Comparison of ENCODE assay signal across 8 cellular contexts in the genomic region with DNA sequence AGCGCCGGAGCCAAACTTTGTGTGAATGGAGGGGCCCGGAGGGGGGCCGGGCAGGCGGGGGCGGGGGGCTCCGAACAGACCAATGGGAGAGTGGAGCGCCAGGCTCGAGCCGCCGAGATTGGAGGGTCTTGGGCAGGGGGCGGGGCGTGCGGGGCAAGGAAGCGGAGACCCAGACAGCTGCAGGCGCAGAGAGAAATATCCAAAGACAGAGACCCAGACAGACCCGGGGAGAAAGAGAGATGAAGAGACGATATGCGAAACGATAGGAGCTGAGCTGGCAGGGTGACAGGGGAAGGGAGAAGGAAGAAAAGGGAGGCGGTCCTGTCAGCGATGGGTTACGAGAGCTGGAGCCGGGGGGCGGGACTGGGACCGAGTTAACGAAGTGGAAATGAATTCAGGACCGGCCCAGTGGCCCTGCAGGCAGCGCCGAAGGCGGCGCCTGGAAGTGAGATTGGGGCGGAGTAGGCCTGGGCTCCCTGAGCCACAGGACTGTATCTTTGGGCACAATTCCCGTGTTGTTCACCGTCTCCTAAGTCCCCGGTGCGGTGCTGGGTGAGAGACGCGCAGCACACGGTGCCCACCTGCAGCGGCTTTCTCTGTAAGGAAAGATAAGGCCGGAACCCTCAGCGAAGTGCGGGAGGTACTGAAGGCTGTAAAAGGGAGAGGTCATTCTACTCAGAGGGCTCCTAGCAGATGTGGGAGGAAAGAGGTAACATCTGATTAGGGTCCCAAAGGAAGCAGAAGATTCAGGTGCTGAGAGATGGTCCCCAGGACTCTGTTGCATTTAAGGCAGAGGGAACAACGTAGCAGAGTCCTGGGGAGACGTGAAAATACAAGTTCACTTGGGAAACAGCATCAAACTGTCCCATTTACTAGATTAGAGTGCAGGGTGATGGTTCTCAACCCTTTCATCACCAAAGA. TPM values are rescaled to one million over a fixed set of nuclear protein-coding genes. Genes with fewer than 3 reads are reported as not detected.
DNase-seq lines count a peak whose midpoint lies in the region; ATAC-seq, FAIRE-seq and TF ChIP-seq lines count a peak whose summit lies in the region.

No MANE protein-coding gene starts in this region.

- peaks cover 8% of the 10 kb centered on the region for H3K23me2 ChIP-seq in H1 (ENCODE audit: low read depth, low read length)

- H3K79me2 ChIP-seq in H1 (ENCODE audit: control insufficient read depth in 1 of 2, insufficient read depth in 2 of 2, low read length in 2 of 2): no peaks in the 10 kb centered on the region

- WGBS in H1 (ENCODE audit: extremely low coverage in 1 of 2, insufficient coverage in 1 of 2, insufficient read length in 1 of 2, insufficient replicate concordance in 2 of 2, low coverage in 1 of 2, low lambda C conversion rate in 2 of 2, missing lambda C conversion rate in 1 of 2), 2 experiments: 6% methylated on average over 24 of the region's 46 CpGs; no CpG with 5 or more reads in 1 of the 2 experiments

- no peak overlapping the region for H2BK120ac ChIP-seq in H1 (replicated peaks; ENCODE audit: low read depth, low read length)

- H3K23ac ChIP-seq in H1 (ENCODE audit: insufficient read length): no peak overlapping the region

- no peak overlapping the region for H3K27ac Mint-ChIP-seq in memory B cell

- H2BK20ac ChIP-seq in H1 (ENCODE audit: low read length): no peak overlapping the region

- H3K36me3 ChIP-seq in H1 (ENCODE audit: control insufficient read depth in 2 of 4, insufficient read depth in 4 of 4, low read length in 3 of 4): no peaks in the 10 kb centered on the region

- peaks cover 27% of the 10 kb centered on the region for H3K27me3 Mint-ChIP-seq in memory B cell

- no peak overlapping the region for H4K91ac ChIP-seq in H1 (replicated peaks; ENCODE audit: insufficient read length, low read length)

- H3K36me3 Mint-ChIP-seq in memory B cell: no peaks in the 10 kb centered on the region

- CTCF ChIA-PET in H1 (lab: Charles Lee; ENCODE audit: partially characterized antibody): interaction anchor here (46.4 to 50.1 kb wide), 2 partner anchors 4 to 13 kb away, joined by 1874 read pairs; a partner anchor contains a TSS

- H3K27me3 ChIP-seq in H1 (replicated peaks in 1 of 4; ENCODE audit: control insufficient read depth in 3 of 4, extremely low read depth in 1 of 4, insufficient read depth in 3 of 4, low read length in 3 of 4): peaks cover 0 to 14% (median 11%) of the 10 kb centered on the region in 4 experiments; a peak in 6 of 7 replicates

- peak overlapping the region; percentile 90 to 93 for H3K4me2 ChIP-seq in H1 (ENCODE audit: insufficient read depth in 1 of 2, low read depth in 2 of 2, low read length in 2 of 2)

- H2BK12ac ChIP-seq in H1 (ENCODE audit: low read depth, low read length): no peak overlapping the region

- POLR2A ChIA-PET in H1 (lab: Charles Lee; ENCODE audit: partially characterized antibody): interaction anchor here (0.6 to 2.4 kb wide), 6 partner anchors 11 to 28 kb away, joined by 3 to 7 read pairs (median 4); a partner anchor contains a TSS

- TF ChIP-seq RAD21 in H1 (IDR thresholded peaks at IDR 0.05 in 1 of 2, conservative IDR thresholded peaks at IDR 0.05 in 1 of 2; ENCODE audit: low read depth in 2 of 2, low read length in 2 of 2): no peak

- ATAC-seq in memory B cell (ENCODE audit: low read depth) (peak; percentile 91), HG02610 (IDR thresholded peaks at IDR 0.05; ENCODE audit: unreplicated experiment) (no peak)

- H2AFZ ChIP-seq in H1 (ENCODE audit: low read length): peak overlapping the region; percentile 86

- H2BK5ac ChIP-seq in H1 (ENCODE audit: low read depth, low read length): no peak overlapping the region

- no peak for TF ChIP-seq EP300 in H1 (IDR thresholded peaks at IDR 0.05; ENCODE audit: borderline replicate concordance in 1 of 2, low read depth in 2 of 2, low read length in 2 of 2)

- no peak overlapping the region; a peak in 1 of 7 replicates for H3K9ac ChIP-seq in H1 (replicated peaks in 1 of 4; ENCODE audit: extremely low read depth in 1 of 4, low read depth in 3 of 4, low read length in 3 of 4)

- H3K4me1 Mint-ChIP-seq in memory B cell: peaks cover 17% of the 10 kb centered on the region

- H3K14ac ChIP-seq in H1 (ENCODE audit: insufficient read length): no peak overlapping the region

- peak; percentile 9 to 38 (median 28) for DNase-seq in activated CD4-positive, CD25-positive, alpha-beta regulatory T cell (lab: John Stamatoyannopoulos, UW)
- DNase-seq in activated CD4-positive, CD25-positive, alpha-beta regulatory T cell treated with anti-CD3 and anti-CD28 coated beads, Interleukin-2, amount 50 U/mL, for 72 hours: no peak
- peak; percentile 51 for DNase-seq in NCI-H345 treated with DMSO at 0.1 percent for 48 hours (lab: John Stamatoyannopoulos, UW; ENCODE audit: unreplicated experiment)
- DNase-seq in activated CD8-positive, alpha-beta memory T cell treated with anti-CD3 and anti-CD28 coated beads for 48 hours (ENCODE audit: low read depth in 2 of 3, low spot score in 2 of 3): peak; percentile 26 to 52 (median 41)
- peak in 1 of 2 experiments; percentile 92 for DNase-seq in H1 (ENCODE audit: low read depth in 1 of 2, low spot score in 2 of 2)
- peak; percentile 37 to 51 for DNase-seq in memory B cell (ENCODE audit: low spot score in 2 of 2)
- peak; percentile 11 to 54 (median 26) for DNase-seq in stimulated activated CD4-positive, alpha-beta T cell treated with anti-CD3 and anti-CD28 coated beads, TNF-alpha, amount 100 ng/mL, for 48 hours (ENCODE audit: low read depth in 3 of 3)

- no peak for FAIRE-seq in H1 (lab: Jason Lieb, UNC)

- H3K4me1 ChIP-seq in H1 (replicated peaks in 1 of 4; ENCODE audit: control insufficient read depth in 3 of 4, insufficient read depth in 4 of 4, low read length in 3 of 4): peaks cover 0 to 12% (median 6%) of the 10 kb centered on the region in 4 experiments; a peak in 5 of 7 replicates

- TF ChIP-seq CTCF in H1 (IDR thresholded peaks at IDR 0.05; ENCODE audit: control extremely low read depth in 1 of 3, insufficient read depth in 1 of 3, low read depth in 1 of 3, low read length in 3 of 3): no peak

- H2BK15ac ChIP-seq in H1 (ENCODE audit: low read length): no peak overlapping the region

- no peak overlapping the region for H3K27ac ChIP-seq in H1 (ENCODE audit: low read depth, low read length)

- H2AK5ac ChIP-seq in H1 (ENCODE audit: low read depth, low read length): no peak overlapping the region

- H3K4me3 Mint-ChIP-seq in memory B cell: peak overlapping the region; percentile 87

- H3K4me3 ChIP-seq in H1 (ENCODE audit: extremely low read depth in 1 of 4, insufficient read depth in 2 of 4, low read depth in 3 of 4, low read length in 4 of 4): peak overlapping the region; percentile 70 to 78 (median 70)

- no peaks in the 10 kb centered on the region for H3K9me3 ChIP-seq in H1 (ENCODE audit: insufficient read depth in 2 of 2, low read depth in 1 of 2, low read length in 1 of 2)

- H3K56ac ChIP-seq in H1 (replicated peaks; ENCODE audit: insufficient read length, low read depth, low read length): no peak overlapping the region

- H3K9me3 Mint-ChIP-seq in memory B cell: no peaks in the 10 kb centered on the region

- H4K8ac ChIP-seq in H1 (ENCODE audit: extremely low read depth, insufficient read depth, low read length): peak overlapping the region; percentile 71; the same call in 1 of the 2 replicates

- H3K79me1 ChIP-seq in H1 (ENCODE audit: low read depth, low read length): no peaks in the 10 kb centered on the region

- no peak overlapping the region for H3K4ac ChIP-seq in H1 (replicated peaks; ENCODE audit: insufficient read length, low read depth, low read length)

- no peak overlapping the region for H4K5ac ChIP-seq in H1 (ENCODE audit: insufficient read length, low read depth, low read length)

- no peaks in the 10 kb centered on the region for H4K20me1 ChIP-seq in H1 (replicated peaks in 1 of 2; ENCODE audit: control insufficient read depth in 1 of 2, insufficient read depth in 2 of 2, low read length in 2 of 2)

- no peak for TF ChIP-seq POLR2A in H1 (IDR thresholded peaks at IDR 0.05; ENCODE audit: control extremely low read depth in 1 of 2, low read depth in 2 of 2, low read length in 2 of 2)

- H3K18ac ChIP-seq in H1 (ENCODE audit: extremely low read depth, low read length): no peak overlapping the region; the same call in 1 of the 2 replicates

RNA-seq across cellular contexts. Expression of a gene that starts 0.5 kb away (rescaled TPM):
- 2.2 and 2.4 TPM in 2 replicates for total RNA-seq in H1 (2021; fragmentation: NEBNext Ultra II Directional; extraction: Animal tissue kit (Norgen Biotek cat#: 25700))
- polyA plus RNA-seq in H1 (2011; rRNA removed): 1.7 and 3.5 TPM in 2 replicates
- polyA plus RNA-seq in H1 (2011; cell fraction: cytosol; rRNA removed): 1.5 TPM
- 4.7 TPM for polyA plus RNA-seq in H1 (2011; cell fraction: nucleus; rRNA removed)
- polyA plus RNA-seq in H1 (2012, experiment 1 of 2): 1.1 to 1.8 TPM (median 1.4 TPM) in 4 replicates
- polyA plus RNA-seq in H1 (2012, experiment 2 of 2): 0.59 TPM
- polyA plus RNA-seq in H1 (2013, experiment 1 of 2): 1.5 TPM
- polyA plus RNA-seq in H1 (2013, experiment 2 of 2): 1.2 TPM
- 3.5 and 3.7 TPM in 2 replicates for polyA minus RNA-seq in H1 (2011; rRNA and poly(A)+ RNA removed)
- 0.73 TPM for polyA minus RNA-seq in H1 (2011; cell fraction: cytosol; rRNA and poly(A)+ RNA removed)
- 1.7 TPM for polyA minus RNA-seq in H1 (2011; cell fraction: nucleus; rRNA and poly(A)+ RNA removed)

RNA-seq across cellular contexts. Expression of a gene that starts 10.8 kb away (rescaled TPM):
- total RNA-seq in H1 (2021; fragmentation: NEBNext Ultra II Directional; extraction: Animal tissue kit (Norgen Biotek cat#: 25700)): 0.08 and 0.13 TPM in 2 replicates
- 0.02 and 0.11 TPM in 2 replicates for polyA plus RNA-seq in H1 (2011; rRNA removed)
- 0.08 TPM for polyA plus RNA-seq in H1 (2011; cell fraction: cytosol; rRNA removed)
- polyA plus RNA-seq in H1 (2011; cell fraction: nucleus; rRNA removed): 0.14 TPM
- 0.10 to 0.19 TPM (median 0.12 TPM) in 3 of 4 replicates, not detected in the other for polyA plus RNA-seq in H1 (2012, experiment 1 of 2)
- 0.03 TPM for polyA plus RNA-seq in H1 (2012, experiment 2 of 2)
- polyA plus RNA-seq in H1 (2013, experiment 1 of 2): 0.02 TPM
- polyA plus RNA-seq in H1 (2013, experiment 2 of 2): 0.04 TPM
- 0.13 TPM in 1 of 2 replicates, not detected in the other for polyA minus RNA-seq in H1 (2011; rRNA and poly(A)+ RNA removed)
- polyA minus RNA-seq in H1 (2011; cell fraction: cytosol; rRNA and poly(A)+ RNA removed): not detected
- not detected for polyA minus RNA-seq in H1 (2011; cell fraction: nucleus; rRNA and poly(A)+ RNA removed)

RNA-seq across cellular contexts. Expression of a gene that starts 27.9 kb away (rescaled TPM):
- 69.6 and 71.2 TPM in 2 replicates for total RNA-seq in H1 (2021; fragmentation: NEBNext Ultra II Directional; extraction: Animal tissue kit (Norgen Biotek cat#: 25700))
- polyA plus RNA-seq in H1 (2011; rRNA removed): 132 and 166 TPM in 2 replicates
- polyA plus RNA-seq in H1 (2011; cell fraction: cytosol; rRNA removed): 103 TPM
- 322 TPM for polyA plus RNA-seq in H1 (2011; cell fraction: nucleus; rRNA removed)
- 55.1 to 95.1 TPM (median 90.2 TPM) in 4 replicates for polyA plus RNA-seq in H1 (2012, experiment 1 of 2)
- polyA plus RNA-seq in H1 (2012, experiment 2 of 2): 79.5 TPM
- 88.6 TPM for polyA plus RNA-seq in H1 (2013, experiment 1 of 2)
- polyA plus RNA-seq in H1 (2013, experiment 2 of 2): 77.7 TPM
- 34.3 and 46.3 TPM in 2 replicates for polyA minus RNA-seq in H1 (2011; rRNA and poly(A)+ RNA removed)
- 47.9 TPM for polyA minus RNA-seq in H1 (2011; cell fraction: cytosol; rRNA and poly(A)+ RNA removed)
- polyA minus RNA-seq in H1 (2011; cell fraction: nucleus; rRNA and poly(A)+ RNA removed): 57.2 TPM

RNA-seq across cellular contexts. Expression of a gene that starts 38.7 kb away (rescaled TPM):
- 5.1 and 5.4 TPM in 2 replicates for total RNA-seq in H1 (2021; fragmentation: NEBNext Ultra II Directional; extraction: Animal tissue kit (Norgen Biotek cat#: 25700))
- polyA plus RNA-seq in H1 (2011; rRNA removed): 5.7 and 6.0 TPM in 2 replicates
- 5.6 TPM for polyA plus RNA-seq in H1 (2011; cell fraction: cytosol; rRNA removed)
- 3.9 TPM for polyA plus RNA-seq in H1 (2011; cell fraction: nucleus; rRNA removed)
- 3.7 to 5.3 TPM (median 4.2 TPM) in 4 replicates for polyA plus RNA-seq in H1 (2012, experiment 1 of 2)
- 1.4 TPM for polyA plus RNA-seq in H1 (2012, experiment 2 of 2)
- polyA plus RNA-seq in H1 (2013, experiment 1 of 2): 11.7 TPM
- 10.7 TPM for polyA plus RNA-seq in H1 (2013, experiment 2 of 2)
- 4.3 TPM in 2 replicates for polyA minus RNA-seq in H1 (2011; rRNA and poly(A)+ RNA removed)
- 2.9 TPM for polyA minus RNA-seq in H1 (2011; cell fraction: cytosol; rRNA and poly(A)+ RNA removed)
- 5.1 TPM for polyA minus RNA-seq in H1 (2011; cell fraction: nucleus; rRNA and poly(A)+ RNA removed)

RNA-seq across cellular contexts. Expression of a gene that starts 45.1 kb away (rescaled TPM):
- total RNA-seq in H1 (2021; fragmentation: NEBNext Ultra II Directional; extraction: Animal tissue kit (Norgen Biotek cat#: 25700)): 34.8 and 39.7 TPM in 2 replicates
- polyA plus RNA-seq in H1 (2011; rRNA removed): 40.8 and 54.2 TPM in 2 replicates
- polyA plus RNA-seq in H1 (2011; cell fraction: cytosol; rRNA removed): 60.3 TPM
- 193 TPM for polyA plus RNA-seq in H1 (2011; cell fraction: nucleus; rRNA removed)
- polyA plus RNA-seq in H1 (2012, experiment 1 of 2): 41.3 to 57.9 TPM (median 44.4 TPM) in 4 replicates
- 14.0 TPM for polyA plus RNA-seq in H1 (2012, experiment 2 of 2)
- 23.7 TPM for polyA plus RNA-seq in H1 (2013, experiment 1 of 2)
- polyA plus RNA-seq in H1 (2013, experiment 2 of 2): 22.3 TPM
- polyA minus RNA-seq in H1 (2011; rRNA and poly(A)+ RNA removed): 103 and 110 TPM in 2 replicates
- 45.0 TPM for polyA minus RNA-seq in H1 (2011; cell fraction: cytosol; rRNA and poly(A)+ RNA removed)
- polyA minus RNA-seq in H1 (2011; cell fraction: nucleus; rRNA and poly(A)+ RNA removed): 77.4 TPM
